Comparison of ENCODE assay signal across 1 cellular context in genomic region chr1:36328713-36329112, GRCh38.
TF ChIP-seq lines count a peak whose summit lies in the region.

No MANE protein-coding gene starts in this region.

TF ChIP-seq in SK-N-SH treated with all-trans-retinoic acid at 6 μM for 48 hours, 23 proteins besides CTCF, POLR2A, EP300 and RAD21 (continued from another document):
- TF ChIP-seq, protein P1, sequence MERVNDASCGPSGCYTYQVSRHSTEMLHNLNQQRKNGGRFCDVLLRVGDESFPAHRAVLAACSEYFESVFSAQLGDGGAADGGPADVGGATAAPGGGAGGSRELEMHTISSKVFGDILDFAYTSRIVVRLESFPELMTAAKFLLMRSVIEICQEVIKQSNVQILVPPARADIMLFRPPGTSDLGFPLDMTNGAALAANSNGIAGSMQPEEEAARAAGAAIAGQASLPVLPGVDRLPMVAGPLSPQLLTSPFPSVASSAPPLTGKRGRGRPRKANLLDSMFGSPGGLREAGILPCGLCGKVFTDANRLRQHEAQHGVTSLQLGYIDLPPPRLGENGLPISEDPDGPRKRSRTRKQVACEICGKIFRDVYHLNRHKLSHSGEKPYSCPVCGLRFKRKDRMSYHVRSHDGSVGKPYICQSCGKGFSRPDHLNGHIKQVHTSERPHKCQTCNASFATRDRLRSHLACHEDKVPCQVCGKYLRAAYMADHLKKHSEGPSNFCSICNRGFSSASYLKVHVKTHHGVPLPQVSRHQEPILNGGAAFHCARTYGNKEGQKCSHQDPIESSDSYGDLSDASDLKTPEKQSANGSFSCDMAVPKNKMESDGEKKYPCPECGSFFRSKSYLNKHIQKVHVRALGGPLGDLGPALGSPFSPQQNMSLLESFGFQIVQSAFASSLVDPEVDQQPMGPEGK (CRISPR knock-in tag; IDR thresholded peaks at IDR 0.05; ENCODE audit: borderline replicate concordance): no peak
- TF ChIP-seq CREB5 (CRISPR knock-in tag; IDR thresholded peaks at IDR 0.05; ENCODE audit: low read depth): no peak
- TF ChIP-seq, protein P2, sequence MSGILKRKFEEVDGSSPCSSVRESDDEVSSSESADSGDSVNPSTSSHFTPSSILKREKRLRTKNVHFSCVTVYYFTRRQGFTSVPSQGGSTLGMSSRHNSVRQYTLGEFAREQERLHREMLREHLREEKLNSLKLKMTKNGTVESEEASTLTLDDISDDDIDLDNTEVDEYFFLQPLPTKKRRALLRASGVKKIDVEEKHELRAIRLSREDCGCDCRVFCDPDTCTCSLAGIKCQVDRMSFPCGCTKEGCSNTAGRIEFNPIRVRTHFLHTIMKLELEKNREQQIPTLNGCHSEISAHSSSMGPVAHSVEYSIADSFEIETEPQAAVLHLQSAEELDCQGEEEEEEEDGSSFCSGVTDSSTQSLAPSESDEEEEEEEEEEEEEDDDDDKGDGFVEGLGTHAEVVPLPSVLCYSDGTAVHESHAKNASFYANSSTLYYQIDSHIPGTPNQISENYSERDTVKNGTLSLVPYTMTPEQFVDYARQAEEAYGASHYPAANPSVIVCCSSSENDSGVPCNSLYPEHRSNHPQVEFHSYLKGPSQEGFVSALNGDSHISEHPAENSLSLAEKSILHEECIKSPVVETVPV (CRISPR knock-in tag; IDR thresholded peaks at IDR 0.05): no peak
- TF ChIP-seq, protein P3, sequence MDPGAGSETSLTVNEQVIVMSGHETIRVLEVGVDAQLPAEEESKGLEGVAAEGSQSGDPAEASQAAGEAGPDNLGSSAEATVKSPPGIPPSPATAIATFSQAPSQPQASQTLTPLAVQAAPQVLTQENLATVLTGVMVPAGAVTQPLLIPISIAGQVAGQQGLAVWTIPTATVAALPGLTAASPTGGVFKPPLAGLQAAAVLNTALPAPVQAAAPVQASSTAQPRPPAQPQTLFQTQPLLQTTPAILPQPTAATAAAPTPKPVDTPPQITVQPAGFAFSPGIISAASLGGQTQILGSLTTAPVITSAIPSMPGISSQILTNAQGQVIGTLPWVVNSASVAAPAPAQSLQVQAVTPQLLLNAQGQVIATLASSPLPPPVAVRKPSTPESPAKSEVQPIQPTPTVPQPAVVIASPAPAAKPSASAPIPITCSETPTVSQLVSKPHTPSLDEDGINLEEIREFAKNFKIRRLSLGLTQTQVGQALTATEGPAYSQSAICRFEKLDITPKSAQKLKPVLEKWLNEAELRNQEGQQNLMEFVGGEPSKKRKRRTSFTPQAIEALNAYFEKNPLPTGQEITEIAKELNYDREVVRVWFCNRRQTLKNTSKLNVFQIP (CRISPR knock-in tag; IDR thresholded peaks at IDR 0.05; ENCODE audit: borderline replicate concordance, low read depth): no peak
- TF ChIP-seq ZC3H10 (CRISPR knock-in tag; IDR thresholded peaks at IDR 0.05): no peak
- no peak for TF ChIP-seq TCF4 (CRISPR knock-in tag; IDR thresholded peaks at IDR 0.05; ENCODE audit: borderline replicate concordance)
- no peak for TF ChIP-seq TSHZ2 (CRISPR knock-in tag; IDR thresholded peaks at IDR 0.05)
